ENCODE assay signal across 15 cellular contexts in the genomic region with DNA sequence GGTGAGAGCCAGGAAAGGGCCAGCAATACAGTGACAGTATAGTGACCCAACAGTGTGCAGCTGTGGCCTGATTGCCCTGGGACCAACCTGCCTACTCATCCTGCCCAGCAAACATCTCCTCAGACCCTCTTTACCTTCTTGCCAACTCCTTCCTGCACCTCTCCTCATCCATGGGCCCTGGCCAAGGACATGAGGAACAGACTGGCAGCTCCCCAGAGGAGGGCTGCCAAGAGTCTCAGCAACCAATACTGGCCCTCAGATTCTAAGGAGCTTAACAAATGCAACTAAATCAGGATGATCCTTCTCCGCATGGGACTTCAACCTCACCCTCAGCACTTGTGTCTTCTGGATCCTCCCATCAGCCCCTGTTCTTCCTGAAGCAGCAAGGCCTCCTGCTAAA.
DNase-seq lines count a peak whose midpoint lies in the region; ATAC-seq, FAIRE-seq and TF ChIP-seq lines count a peak whose summit lies in the region.
"Had no signal": no experiment of that assay in that cellular context is flagged by ENCODE, and none has a peak within 500 bp of the region (broad histone marks: within the 10 kb centered on the region; RNA-seq: fewer than 3 reads in every experiment).

No MANE protein-coding gene starts in this region.

- TF ChIP-seq CTCF in D721Med (IDR thresholded peaks at IDR 0.05; ENCODE audit: insufficient read depth, missing control alignments) (no peak), colonic mucosa (IDR thresholded peaks at IDR 0.05) (no peak), gastrocnemius medialis (IDR thresholded peaks at IDR 0.05 in 4 of 5, conservative IDR thresholded peaks at IDR 0.05 in 1 of 5) (no peak)

- H3K9ac ChIP-seq in colonic mucosa (ENCODE audit: low read depth in 2 of 2, low read length in 2 of 2) = no peak overlapping the region

- no peaks in the 10 kb centered on the region for H3K27me3 ChIP-seq in colonic mucosa
- no peaks in the 10 kb centered on the region for H3K27me3 ChIP-seq in gastrocnemius medialis

- H3K27ac ChIP-seq in colonic mucosa = peak overlapping the region; percentile 48
- H3K27ac ChIP-seq in gastrocnemius medialis = peak overlapping the region; percentile 27 to 63 (median 46)

- H3K4me3 ChIP-seq in colonic mucosa (no peak overlapping the region), gastrocnemius medialis (no peak overlapping the region)

- intact Hi-C loops in colonic mucosa (cut with DNase I) (no loop called here), left colon (cut with DNase I, micrococcal nuclease) (no loop called here), gastrocnemius medialis (cut with DNase I; ENCODE audit: low total_unique reads) (no loop called here)

- DNase-seq in D721Med (ENCODE audit: insufficient read length, low spot score) = no peak
- no peak for DNase-seq in colonic mucosa
- peak in 1 of 2 donors; percentile 15 for DNase-seq in left colon
- peak in 1 of 2 donors; percentile 48 for DNase-seq in gastrocnemius medialis
- no peak for DNase-seq in HK-2 (ENCODE audit: unreplicated experiment)
- no peak for DNase-seq in T-helper 2 cell
- DNase-seq in CD1c-positive myeloid dendritic cell (ENCODE audit: extremely low spot score) = no peak
- DNase-seq: activated B cell treated with CpG ODN at 0.5 μM for 24 hours; activated CD8-positive, alpha-beta memory T cell treated with anti-CD3 and anti-CD28 coated beads, Interleukin-2, amount 10 ng/mL, durations not matched to agents 7 days and 5 days; CD8-positive, alpha-beta memory T cell; NCI-H2029 treated with DMSO at 0.1 percent for 48 hours; NCI-H526 treated with DMSO at 0.1 percent for 48 hours; occipital lobe had no signal

- H3K36me3 ChIP-seq in colonic mucosa (no peaks in the 10 kb centered on the region), gastrocnemius medialis (no peaks in the 10 kb centered on the region)

- H3K9me3 ChIP-seq in colonic mucosa (no peaks in the 10 kb centered on the region), gastrocnemius medialis (no peaks in the 10 kb centered on the region)

- ATAC-seq in left colon (peak; percentile 11), gastrocnemius medialis (peak; percentile 57 to 64), GM21423 (IDR thresholded peaks at IDR 0.05; ENCODE audit: unreplicated experiment) (no peak)
- ATAC-seq: activated CD8-positive, alpha-beta memory T cell treated with anti-CD3 and anti-CD28 coated beads, Interleukin-2, amount 10 ng/mL, durations not matched to agents 7 days and 5 days had no signal

- no peak for TF ChIP-seq POLR2A in gastrocnemius medialis (IDR thresholded peaks at IDR 0.05)

- H3K4me1 ChIP-seq in colonic mucosa (no peaks in the 10 kb centered on the region), gastrocnemius medialis (peaks cover 59 to 67% of the 10 kb centered on the region in 2 donors)

- in situ Hi-C loops in gastrocnemius medialis (cut with MboI; ENCODE audit: low sequenced_read_pairs in 4 of 4) = no loop called here

- peak; percentile 69 for FAIRE-seq in D721Med (lab: Jason Lieb, UNC)
- FAIRE-seq: G401.6 had no signal
